14 cellular contexts compared by ENCODE assay signal in genomic region chr10:43906470-43906869, GRCh38.
DNase-seq lines count a peak whose midpoint lies in the region; ATAC-seq and TF ChIP-seq lines count a peak whose summit lies in the region.
"Had no signal": no experiment of that assay in that cellular context is flagged by ENCODE, and none has a peak within 500 bp of the region (broad histone marks: within the 10 kb centered on the region; RNA-seq: fewer than 3 reads in every experiment).

No MANE protein-coding gene starts in this region.

- intact Hi-C loops in esophagus squamous epithelium (cut with DNase I) (no loop called here), gastrocnemius medialis (cut with DNase I; ENCODE audit: low total_unique reads) (no loop called here)
- intact Hi-C loops in CD4-positive, alpha-beta T cell (cut with DNase I, micrococcal nuclease), result no loop called here

- in situ Hi-C loops in gastrocnemius medialis (cut with MboI; ENCODE audit: low sequenced_read_pairs in 4 of 4), result no loop called here

- H3K4me3 Mint-ChIP-seq in CD4-positive, alpha-beta T cell, result no peak overlapping the region
- H3K4me3 Mint-ChIP-seq: B cell; stimulated activated memory B cell treated with anti-CD40 and anti-IgM and Interleukin-4, amounts not matched to agents 10 μg/mL and 1 μg/mL and 100 μg/mL, for 72 hours had no signal

- H3K36me3 ChIP-seq in esophagus squamous epithelium (no peaks in the 10 kb centered on the region), gastrocnemius medialis (no peaks in the 10 kb centered on the region)
- H3K36me3 ChIP-seq: left lung had no signal

- no peaks in the 10 kb centered on the region for H3K36me3 Mint-ChIP-seq in CD4-positive, alpha-beta T cell (ENCODE audit: low read depth)
- H3K36me3 Mint-ChIP-seq: stimulated activated memory B cell treated with anti-CD40 and anti-IgM and Interleukin-4, amounts not matched to agents 10 μg/mL and 1 μg/mL and 100 μg/mL, for 72 hours had no signal

- peak overlapping the region in 3 of 4 donors; percentile 45 to 51 (median 47) for H3K27ac ChIP-seq in esophagus squamous epithelium
- peak overlapping the region; percentile 40 to 59 (median 44) for H3K27ac ChIP-seq in gastrocnemius medialis
- H3K27ac ChIP-seq in CD4-positive, alpha-beta T cell (ENCODE audit: low read depth, low read length), result no peak overlapping the region
- H3K27ac ChIP-seq: left lung had no signal

- ATAC-seq in gastrocnemius medialis (peak in 1 of 2 donors; percentile 22), HG03520 (IDR thresholded peaks at IDR 0.05; ENCODE audit: unreplicated experiment) (no peak)
- ATAC-seq in CD4-positive, alpha-beta T cell (ENCODE audit: poor library complexity), result no peak
- ATAC-seq: left lung; stimulated activated memory B cell treated with anti-CD40 and anti-IgM and Interleukin-4, amounts not matched to agents 10 μg/mL and 1 μg/mL and 100 μg/mL, for 72 hours had no signal

- H3K4me1 ChIP-seq in esophagus squamous epithelium (peaks cover 0 to 30% (median 7%) of the 10 kb centered on the region in 3 donors), gastrocnemius medialis (peaks cover 24 to 25% of the 10 kb centered on the region in 2 donors)

- H3K27me3 ChIP-seq in esophagus squamous epithelium (peaks cover 0 to 4% (median 0%) of the 10 kb centered on the region in 4 donors), gastrocnemius medialis (no peaks in the 10 kb centered on the region)
- H3K27me3 ChIP-seq in CD4-positive, alpha-beta T cell (ENCODE audit: control insufficient read depth, insufficient read depth, low read length), result no peaks in the 10 kb centered on the region
- H3K27me3 ChIP-seq: left lung had no signal

- no peaks in the 10 kb centered on the region for H3K9me3 ChIP-seq in esophagus squamous epithelium
- no peaks in the 10 kb centered on the region for H3K9me3 ChIP-seq in gastrocnemius medialis
- no peaks in the 10 kb centered on the region for H3K9me3 ChIP-seq in CD4-positive, alpha-beta T cell (ENCODE audit: control insufficient read depth, low read length)
- H3K9me3 ChIP-seq: left lung had no signal

- TF ChIP-seq POLR2A in esophagus squamous epithelium (IDR thresholded peaks at IDR 0.05) (no peak), gastrocnemius medialis (IDR thresholded peaks at IDR 0.05) (no peak)

- CTCF ChIA-PET in CD4-positive, alpha-beta T cell (lab: Charles Lee), result no interaction called here

- H3K27me3 Mint-ChIP-seq in CD4-positive, alpha-beta T cell, result peaks cover 6% of the 10 kb centered on the region
- H3K27me3 Mint-ChIP-seq: B cell; stimulated activated memory B cell treated with anti-CD40 and anti-IgM and Interleukin-4, amounts not matched to agents 10 μg/mL and 1 μg/mL and 100 μg/mL, for 72 hours had no signal

- POLR2A ChIA-PET in CD4-positive, alpha-beta T cell (lab: Charles Lee), result no interaction called here

- 60 to 66% methylated on average over 5 to 8 of the region's 8 CpGs for WGBS in esophagus squamous epithelium, 2 donors

- no peak overlapping the region for H3K4me3 ChIP-seq in esophagus squamous epithelium
- no peak overlapping the region for H3K4me3 ChIP-seq in gastrocnemius medialis
- H3K4me3 ChIP-seq: left lung had no signal

- H3K27ac Mint-ChIP-seq in CD4-positive, alpha-beta T cell, result no peak overlapping the region
- H3K27ac Mint-ChIP-seq: B cell; stimulated activated memory B cell treated with anti-CD40 and anti-IgM and Interleukin-4, amounts not matched to agents 10 μg/mL and 1 μg/mL and 100 μg/mL, for 72 hours had no signal

- H3K4me1 Mint-ChIP-seq in CD4-positive, alpha-beta T cell (ENCODE audit: low read depth), result no peaks in the 10 kb centered on the region
- H3K4me1 Mint-ChIP-seq: B cell; stimulated activated memory B cell treated with anti-CD40 and anti-IgM and Interleukin-4, amounts not matched to agents 10 μg/mL and 1 μg/mL and 100 μg/mL, for 72 hours had no signal

- no peak for DNase-seq in esophagus squamous epithelium (lab: John Stamatoyannopoulos, UW)
- DNase-seq in left kidney (ENCODE audit: low read depth, low spot score), result peak; percentile 65
- DNase-seq in gastrocnemius medialis, result no peak
- DNase-seq in COR-L47 (lab: John Stamatoyannopoulos, UW), result no peak
- no peak for DNase-seq in CD4-positive, alpha-beta T cell
- no peak for DNase-seq in occipital lobe (lab: John Stamatoyannopoulos, UW)
- DNase-seq: activated CD4-positive, alpha-beta T cell treated with anti-CD3 and anti-CD28 coated beads, Interleukin-2, amount 50 U/mL, for 4 hours; activated naive CD4-positive, alpha-beta T cell treated with Interleukin-2 at 50 U/mL for 16 hours; activated T-cell treated with anti-CD3 and anti-CD28 coated beads for 4 hours; left lung; NCI-H1694 had no signal

- TF ChIP-seq CTCF in esophagus squamous epithelium (IDR thresholded peaks at IDR 0.05) (no peak), gastrocnemius medialis (IDR thresholded peaks at IDR 0.05 in 4 of 5, conservative IDR thresholded peaks at IDR 0.05 in 1 of 5) (no peak)
- TF ChIP-seq CTCF in CD4-positive, alpha-beta T cell (IDR thresholded peaks at IDR 0.05), result no peak

- no peaks in the 10 kb centered on the region for H3K9me3 Mint-ChIP-seq in CD4-positive, alpha-beta T cell
- H3K9me3 Mint-ChIP-seq: stimulated activated memory B cell treated with anti-CD40 and anti-IgM and Interleukin-4, amounts not matched to agents 10 μg/mL and 1 μg/mL and 100 μg/mL, for 72 hours had no signal
